In genomic region chr19:40904673-40905156, GRCh38 we compare ENCODE assay signal across 1 cellular context.
TF ChIP-seq lines count a peak whose summit lies in the region.

No MANE protein-coding gene starts in this region.

TF ChIP-seq in K562, 482 proteins besides CTCF, POLR2A, EP300 and RAD21 (continued from another document):
- TF ChIP-seq E2F6 (IDR thresholded peaks at IDR 0.05; ENCODE audit: borderline replicate concordance in 1 of 2, extremely low read depth in 1 of 2, insufficient read depth in 1 of 2, insufficient read length in 1 of 2, low read depth in 1 of 2, low read length in 1 of 2, poor library complexity in 1 of 2, severe bottlenecking in 1 of 2) (peak in 1 of 2 experiments; percentile 33), ATF7 (IDR thresholded peaks at IDR 0.05) (peak; percentile 75), MEF2A (IDR thresholded peaks at IDR 0.05; ENCODE audit: control insufficient read depth, low read depth, low read length) (peak; percentile 75), JUND (IDR thresholded peaks at IDR 0.05; ENCODE audit: borderline replicate concordance, low read depth, low read length) (peak; percentile 77), JUND (tag; IDR thresholded peaks at IDR 0.05; ENCODE audit: borderline replicate concordance, low read depth, low read length) (peak; percentile 63; the same call in 1 of the 3 replicates)
